ENCODE assay signal across 9 cellular contexts in genomic region chr1:67831850-67832513, GRCh38. TPM values are rescaled to one million over a fixed set of nuclear protein-coding genes. Genes with fewer than 3 reads are reported as not detected.
A peak's percentile ranks its signal among the peaks of the same experiment; 100 is the strongest.
DNase-seq lines count a peak whose midpoint lies in the region; ATAC-seq and TF ChIP-seq lines count a peak whose summit lies in the region.
"Had no signal": no experiment of that assay in that cellular context is flagged by ENCODE, and none has a peak within 500 bp of the region (broad histone marks: within the 10 kb centered on the region; RNA-seq: fewer than 3 reads in every experiment).

No MANE protein-coding gene starts in this region.

- H3K27ac ChIP-seq in ascending aorta (peak overlapping the region; percentile 93 to 96), right cardiac atrium (ENCODE audit: low read length) (peak overlapping the region; percentile 57), rectal smooth muscle tissue (ENCODE audit: low read depth, low read length) (peak overlapping the region; percentile 74)
- H3K27ac ChIP-seq: neutrophil had no signal

- peak overlapping the region; percentile 78 for H3K9ac ChIP-seq in rectal smooth muscle tissue (ENCODE audit: low read length)

- no peaks in the 10 kb centered on the region for H3K9me3 Mint-ChIP-seq in activated CD8-positive, alpha-beta memory T cell treated with anti-CD3 and anti-CD28 coated beads, Interleukin-2, amount 10 ng/mL, durations not matched to agents 7 days and 5 days (ENCODE audit: low read depth)

- H3K9me3 ChIP-seq in ascending aorta: no peaks in the 10 kb centered on the region
- H3K9me3 ChIP-seq in right cardiac atrium (ENCODE audit: control insufficient read depth, low read length): no peaks in the 10 kb centered on the region
- H3K9me3 ChIP-seq: neutrophil had no signal

- WGBS in right cardiac atrium: under 1% methylated on average over 34 of the region's 34 CpGs

- CTCF ChIA-PET in activated CD8-positive, alpha-beta memory T cell treated with anti-CD3 and anti-CD28 coated beads, Interleukin-2, amount 10 ng/mL, durations not matched to agents 7 days and 5 days (lab: Charles Lee): interaction anchor here (1.0 to 1.2 kb wide), 3 partner anchors 10 to 140 kb away, joined by 3 read pairs; no protein-coding TSS in a partner anchor

- H3K4me1 ChIP-seq in ascending aorta: peaks cover 4 to 26% of the 10 kb centered on the region in 2 donors
- H3K4me1 ChIP-seq in right cardiac atrium (ENCODE audit: control insufficient read depth, insufficient read depth, low read length): no peaks in the 10 kb centered on the region
- no peaks in the 10 kb centered on the region for H3K4me1 ChIP-seq in rectal smooth muscle tissue (ENCODE audit: control insufficient read depth, insufficient read depth, low read length)

- peak; percentile 9 for ATAC-seq in activated CD8-positive, alpha-beta memory T cell treated with anti-CD3 and anti-CD28 coated beads, Interleukin-2, amount 10 ng/mL, durations not matched to agents 7 days and 5 days
- ATAC-seq in right cardiac atrium (peak; percentile 48 to 70), HG02642 (IDR thresholded peaks at IDR 0.05; ENCODE audit: poor library complexity, unreplicated experiment) (no peak)

- no peaks in the 10 kb centered on the region for H3K36me3 Mint-ChIP-seq in activated CD8-positive, alpha-beta memory T cell treated with anti-CD3 and anti-CD28 coated beads, Interleukin-2, amount 10 ng/mL, durations not matched to agents 7 days and 5 days

- peaks cover 0 to 5% of the 10 kb centered on the region in 2 donors for H3K36me3 ChIP-seq in ascending aorta
- H3K36me3 ChIP-seq in rectal smooth muscle tissue (ENCODE audit: control insufficient read depth, insufficient read depth, low read length): no peaks in the 10 kb centered on the region
- H3K36me3 ChIP-seq: neutrophil had no signal

- peaks cover 17% of the 10 kb centered on the region for H3K4me1 Mint-ChIP-seq in activated CD8-positive, alpha-beta memory T cell treated with anti-CD3 and anti-CD28 coated beads, Interleukin-2, amount 10 ng/mL, durations not matched to agents 7 days and 5 days

- TF ChIP-seq CTCF in ascending aorta (IDR thresholded peaks at IDR 0.05): no peak

- intact Hi-C loops in ascending aorta (cut with DNase I): loop anchor here (1.0 to 10.0 kb wide), 7 partner anchors 17 to 907 kb away; partner anchors contain the start of genes DNAI4, GADD45A and MIER1
- intact Hi-C loops in right cardiac atrium (cut with DNase I): loop anchor here in 3 of 4 donors (5.0 to 10.0 kb wide), 3 partner anchors 57 to 297 kb away; no protein-coding TSS in a partner anchor

- H3K27me3 Mint-ChIP-seq in activated CD8-positive, alpha-beta memory T cell treated with anti-CD3 and anti-CD28 coated beads, Interleukin-2, amount 10 ng/mL, durations not matched to agents 7 days and 5 days: peaks cover 66% of the 10 kb centered on the region

- no peak for DNase-seq in activated CD8-positive, alpha-beta memory T cell treated with anti-CD3 and anti-CD28 coated beads, Interleukin-2, amount 10 ng/mL, durations not matched to agents 7 days and 5 days
- no peak for DNase-seq in activated CD8-positive, alpha-beta memory T cell treated with anti-CD3 and anti-CD28 coated beads, Interleukin-2, amount 50 U/mL, for 4 hours
- DNase-seq in NCI-H2171 treated with DMSO at 0.1 percent for 48 hours (lab: John Stamatoyannopoulos, UW) (peak; percentile 70), ascending aorta (ENCODE audit: low spot score in 2 of 2) (peak in 1 of 2 donors; percentile 83), right cardiac atrium (peak; percentile 69 to 83 (median 81)), occipital lobe (lab: John Stamatoyannopoulos, UW) (no peak)

- H3K4me3 Mint-ChIP-seq in activated CD8-positive, alpha-beta memory T cell treated with anti-CD3 and anti-CD28 coated beads, Interleukin-2, amount 10 ng/mL, durations not matched to agents 7 days and 5 days: peak overlapping the region; percentile 53

- peak overlapping the region; percentile 70 to 85 for H3K4me3 ChIP-seq in ascending aorta
- H3K4me3 ChIP-seq in right cardiac atrium (ENCODE audit: low read length): peak overlapping the region; percentile 59
- H3K4me3 ChIP-seq in rectal smooth muscle tissue (ENCODE audit: low read length): peak overlapping the region; percentile 85

- peak overlapping the region; percentile 2 for H3K27ac Mint-ChIP-seq in activated CD8-positive, alpha-beta memory T cell treated with anti-CD3 and anti-CD28 coated beads, Interleukin-2, amount 10 ng/mL, durations not matched to agents 7 days and 5 days

- H3K27me3 ChIP-seq in ascending aorta: no peaks in the 10 kb centered on the region
- H3K27me3 ChIP-seq in right cardiac atrium (ENCODE audit: control insufficient read depth, insufficient read depth): no peaks in the 10 kb centered on the region
- no peaks in the 10 kb centered on the region for H3K27me3 ChIP-seq in rectal smooth muscle tissue (ENCODE audit: control insufficient read depth, insufficient read depth, low read length)

RNA-seq across cellular contexts. Expression of gene GNG12, which starts 1.3 kb away (rescaled TPM):
- under 1 TPM in 1 of 2 experiments, not detected in 1; 0.33 TPM for total RNA-seq in activated CD8-positive, alpha-beta memory T cell treated with anti-CD3 and anti-CD28 coated beads, Interleukin-2, amount 10 ng/mL, durations not matched to agents 7 days and 5 days
- total RNA-seq in ascending aorta (71.2 TPM), right cardiac atrium (10 to 100 TPM; 30.1 to 44.9 (median 32.1) TPM), occipital lobe (29.9 TPM)
- 12.2 TPM for polyA plus RNA-seq in right cardiac atrium

Comparison
In these comparisons a context has a peak if more than half of its experiments do, and no peak if none do; other contexts are left out.
1. DNase-seq: peak in NCI-H2171 treated with DMSO at 0.1 percent for 48 hours (single experiment) and right cardiac atrium (3 of 3); none in activated CD8-positive, alpha-beta memory T cell treated with anti-CD3 and anti-CD28 coated beads, Interleukin-2, amount 10 ng/mL, durations not matched to agents 7 days and 5 days (single experiment), activated CD8-positive, alpha-beta memory T cell treated with anti-CD3 and anti-CD28 coated beads, Interleukin-2, amount 50 U/mL, for 4 hours (single experiment) and occipital lobe (single experiment).
2. RNA of gene GNG12, which starts 1.3 kb away (total RNA-seq): 71.2 TPM in ascending aorta (single experiment), 30.1 to 44.9 TPM in right cardiac atrium and 29.9 TPM in occipital lobe (single experiment); 0.33 TPM in activated CD8-positive, alpha-beta memory T cell treated with anti-CD3 and anti-CD28 coated beads, Interleukin-2, amount 10 ng/mL, durations not matched to agents 7 days and 5 days; every median in the first group is over 10 times any median in the second.
3. Peak in every context shown above with its lines, with median percentiles within 50 percentile points of each other: H3K27ac ChIP-seq and H3K4me3 ChIP-seq.